ENCODE assay signal across 1 cellular context in the genomic region with DNA sequence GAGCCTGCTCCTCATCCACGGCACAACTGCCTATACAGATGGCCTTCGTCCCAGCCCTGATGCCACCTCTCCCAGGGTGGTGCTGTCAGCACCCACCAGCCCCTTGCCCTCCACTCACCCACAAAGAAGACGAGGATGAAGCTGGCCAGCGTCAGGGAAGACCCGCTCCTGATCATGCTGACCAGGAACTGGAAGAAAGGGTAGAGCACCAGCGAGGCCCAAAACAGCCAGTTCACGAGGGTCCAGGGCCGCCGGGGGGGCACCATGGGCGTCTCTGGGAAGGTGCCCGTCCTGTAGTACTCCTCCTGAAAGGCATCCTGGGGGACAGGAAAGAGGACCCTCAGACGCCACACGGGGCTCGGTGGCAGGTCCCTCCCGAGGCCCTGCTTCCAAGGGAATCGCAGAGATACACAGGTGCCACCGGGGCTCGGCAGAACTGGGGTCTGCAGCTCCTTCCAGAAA.
TF ChIP-seq lines count a peak whose summit lies in the region.

No MANE protein-coding gene starts in this region.

TF ChIP-seq in H1, 55 proteins besides CTCF, POLR2A, EP300 and RAD21:
- TF ChIP-seq BACH1 (IDR thresholded peaks at IDR 0.05; ENCODE audit: low read length) (no peak), KDM4A (IDR thresholded peaks at IDR 0.05; ENCODE audit: low read depth, low read length, severe bottlenecking) (no peak), HDAC2 (IDR thresholded peaks at IDR 0.05; ENCODE audit: borderline replicate concordance in 1 of 2, low read depth in 2 of 2, low read length in 2 of 2) (no peak), JUND (IDR thresholded peaks at IDR 0.05; ENCODE audit: low read length) (no peak), CBX8 (IDR thresholded peaks at IDR 0.05; ENCODE audit: borderline replicate concordance, low read depth, low read length) (no peak), EZH2 (IDR thresholded peaks at IDR 0.05; ENCODE audit: low read depth, low read length, severe bottlenecking) (no peak), NRF1 (IDR thresholded peaks at IDR 0.05; ENCODE audit: low read depth, low read length) (no peak), SP4 (IDR thresholded peaks at IDR 0.05; ENCODE audit: low read length) (no peak)
- TF ChIP-seq, protein P1, sequence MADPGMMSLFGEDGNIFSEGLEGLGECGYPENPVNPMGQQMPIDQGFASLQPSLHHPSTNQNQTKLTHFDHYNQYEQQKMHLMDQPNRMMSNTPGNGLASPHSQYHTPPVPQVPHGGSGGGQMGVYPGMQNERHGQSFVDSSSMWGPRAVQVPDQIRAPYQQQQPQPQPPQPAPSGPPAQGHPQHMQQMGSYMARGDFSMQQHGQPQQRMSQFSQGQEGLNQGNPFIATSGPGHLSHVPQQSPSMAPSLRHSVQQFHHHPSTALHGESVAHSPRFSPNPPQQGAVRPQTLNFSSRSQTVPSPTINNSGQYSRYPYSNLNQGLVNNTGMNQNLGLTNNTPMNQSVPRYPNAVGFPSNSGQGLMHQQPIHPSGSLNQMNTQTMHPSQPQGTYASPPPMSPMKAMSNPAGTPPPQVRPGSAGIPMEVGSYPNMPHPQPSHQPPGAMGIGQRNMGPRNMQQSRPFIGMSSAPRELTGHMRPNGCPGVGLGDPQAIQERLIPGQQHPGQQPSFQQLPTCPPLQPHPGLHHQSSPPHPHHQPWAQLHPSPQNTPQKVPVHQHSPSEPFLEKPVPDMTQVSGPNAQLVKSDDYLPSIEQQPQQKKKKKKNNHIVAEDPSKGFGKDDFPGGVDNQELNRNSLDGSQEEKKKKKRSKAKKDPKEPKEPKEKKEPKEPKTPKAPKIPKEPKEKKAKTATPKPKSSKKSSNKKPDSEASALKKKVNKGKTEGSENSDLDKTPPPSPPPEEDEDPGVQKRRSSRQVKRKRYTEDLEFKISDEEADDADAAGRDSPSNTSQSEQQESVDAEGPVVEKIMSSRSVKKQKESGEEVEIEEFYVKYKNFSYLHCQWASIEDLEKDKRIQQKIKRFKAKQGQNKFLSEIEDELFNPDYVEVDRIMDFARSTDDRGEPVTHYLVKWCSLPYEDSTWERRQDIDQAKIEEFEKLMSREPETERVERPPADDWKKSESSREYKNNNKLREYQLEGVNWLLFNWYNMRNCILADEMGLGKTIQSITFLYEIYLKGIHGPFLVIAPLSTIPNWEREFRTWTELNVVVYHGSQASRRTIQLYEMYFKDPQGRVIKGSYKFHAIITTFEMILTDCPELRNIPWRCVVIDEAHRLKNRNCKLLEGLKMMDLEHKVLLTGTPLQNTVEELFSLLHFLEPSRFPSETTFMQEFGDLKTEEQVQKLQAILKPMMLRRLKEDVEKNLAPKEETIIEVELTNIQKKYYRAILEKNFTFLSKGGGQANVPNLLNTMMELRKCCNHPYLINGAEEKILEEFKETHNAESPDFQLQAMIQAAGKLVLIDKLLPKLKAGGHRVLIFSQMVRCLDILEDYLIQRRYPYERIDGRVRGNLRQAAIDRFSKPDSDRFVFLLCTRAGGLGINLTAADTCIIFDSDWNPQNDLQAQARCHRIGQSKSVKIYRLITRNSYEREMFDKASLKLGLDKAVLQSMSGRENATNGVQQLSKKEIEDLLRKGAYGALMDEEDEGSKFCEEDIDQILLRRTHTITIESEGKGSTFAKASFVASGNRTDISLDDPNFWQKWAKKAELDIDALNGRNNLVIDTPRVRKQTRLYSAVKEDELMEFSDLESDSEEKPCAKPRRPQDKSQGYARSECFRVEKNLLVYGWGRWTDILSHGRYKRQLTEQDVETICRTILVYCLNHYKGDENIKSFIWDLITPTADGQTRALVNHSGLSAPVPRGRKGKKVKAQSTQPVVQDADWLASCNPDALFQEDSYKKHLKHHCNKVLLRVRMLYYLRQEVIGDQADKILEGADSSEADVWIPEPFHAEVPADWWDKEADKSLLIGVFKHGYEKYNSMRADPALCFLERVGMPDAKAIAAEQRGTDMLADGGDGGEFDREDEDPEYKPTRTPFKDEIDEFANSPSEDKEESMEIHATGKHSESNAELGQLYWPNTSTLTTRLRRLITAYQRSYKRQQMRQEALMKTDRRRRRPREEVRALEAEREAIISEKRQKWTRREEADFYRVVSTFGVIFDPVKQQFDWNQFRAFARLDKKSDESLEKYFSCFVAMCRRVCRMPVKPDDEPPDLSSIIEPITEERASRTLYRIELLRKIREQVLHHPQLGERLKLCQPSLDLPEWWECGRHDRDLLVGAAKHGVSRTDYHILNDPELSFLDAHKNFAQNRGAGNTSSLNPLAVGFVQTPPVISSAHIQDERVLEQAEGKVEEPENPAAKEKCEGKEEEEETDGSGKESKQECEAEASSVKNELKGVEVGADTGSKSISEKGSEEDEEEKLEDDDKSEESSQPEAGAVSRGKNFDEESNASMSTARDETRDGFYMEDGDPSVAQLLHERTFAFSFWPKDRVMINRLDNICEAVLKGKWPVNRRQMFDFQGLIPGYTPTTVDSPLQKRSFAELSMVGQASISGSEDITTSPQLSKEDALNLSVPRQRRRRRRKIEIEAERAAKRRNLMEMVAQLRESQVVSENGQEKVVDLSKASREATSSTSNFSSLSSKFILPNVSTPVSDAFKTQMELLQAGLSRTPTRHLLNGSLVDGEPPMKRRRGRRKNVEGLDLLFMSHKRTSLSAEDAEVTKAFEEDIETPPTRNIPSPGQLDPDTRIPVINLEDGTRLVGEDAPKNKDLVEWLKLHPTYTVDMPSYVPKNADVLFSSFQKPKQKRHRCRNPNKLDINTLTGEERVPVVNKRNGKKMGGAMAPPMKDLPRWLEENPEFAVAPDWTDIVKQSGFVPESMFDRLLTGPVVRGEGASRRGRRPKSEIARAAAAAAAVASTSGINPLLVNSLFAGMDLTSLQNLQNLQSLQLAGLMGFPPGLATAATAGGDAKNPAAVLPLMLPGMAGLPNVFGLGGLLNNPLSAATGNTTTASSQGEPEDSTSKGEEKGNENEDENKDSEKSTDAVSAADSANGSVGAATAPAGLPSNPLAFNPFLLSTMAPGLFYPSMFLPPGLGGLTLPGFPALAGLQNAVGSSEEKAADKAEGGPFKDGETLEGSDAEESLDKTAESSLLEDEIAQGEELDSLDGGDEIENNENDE (IDR thresholded peaks at IDR 0.05; ENCODE audit: insufficient replicate concordance, low read length), result no peak
- TF ChIP-seq, protein P2, sequence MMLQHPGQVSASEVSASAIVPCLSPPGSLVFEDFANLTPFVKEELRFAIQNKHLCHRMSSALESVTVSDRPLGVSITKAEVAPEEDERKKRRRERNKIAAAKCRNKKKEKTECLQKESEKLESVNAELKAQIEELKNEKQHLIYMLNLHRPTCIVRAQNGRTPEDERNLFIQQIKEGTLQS (IDR thresholded peaks at IDR 0.05; ENCODE audit: insufficient read depth, low read depth, low read length), result no peak
- TF ChIP-seq, protein P3, sequence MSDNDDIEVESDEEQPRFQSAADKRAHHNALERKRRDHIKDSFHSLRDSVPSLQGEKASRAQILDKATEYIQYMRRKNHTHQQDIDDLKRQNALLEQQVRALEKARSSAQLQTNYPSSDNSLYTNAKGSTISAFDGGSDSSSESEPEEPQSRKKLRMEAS (IDR thresholded peaks at IDR 0.05), result no peak
